8 cellular contexts compared by ENCODE assay signal in genomic region chr6:293185-294174, GRCh38. TPM values are rescaled to one million over a fixed set of nuclear protein-coding genes. Genes with fewer than 3 reads are reported as not detected.
DNase-seq lines count a peak whose midpoint lies in the region; ATAC-seq and TF ChIP-seq lines count a peak whose summit lies in the region.

No MANE protein-coding gene starts in this region.

- H3K27ac Mint-ChIP-seq in T-cell = peak overlapping the region; percentile 94 to 97
- H3K27ac Mint-ChIP-seq in dendritic cell treated with granulocyte-macrophage colony-stimulating factor and Interleukin-4, amounts not matched to agents 40 ng/mL and 50 ng/mL, for 4 days = peak overlapping the region; percentile 95

- DNase-seq in GM06990 (ENCODE audit: extremely low read depth, insufficient read length) (peak; percentile 68), T-cell (peak in 7 of 34 experiments; percentile 8 to 37 (median 14)), substantia nigra (lab: John Stamatoyannopoulos, UW) (no peak), NCI-H524 treated with DMSO at 0.1 percent for 48 hours (lab: John Stamatoyannopoulos, UW) (no peak), HPDE6-E6E7 (ENCODE audit: extremely low spot score) (no peak)

- H3K4me3 Mint-ChIP-seq in T-cell = peak overlapping the region; percentile 78 to 95 (median 86)
- H3K4me3 Mint-ChIP-seq in dendritic cell treated with granulocyte-macrophage colony-stimulating factor and Interleukin-4, amounts not matched to agents 40 ng/mL and 50 ng/mL, for 4 days = peak overlapping the region; percentile 89

- intact Hi-C loops in dendritic cell treated with granulocyte-macrophage colony-stimulating factor and Interleukin-4, amounts not matched to agents 40 ng/mL and 50 ng/mL, for 4 days (cut with micrococcal nuclease) = loop anchor here (1.0 to 5.0 kb wide), 3 partner anchors 20 to 99 kb away; partner anchors contain the start of gene IRF4

- peaks cover 36% of the 10 kb centered on the region for H3K4me1 ChIP-seq in mucosa of stomach (ENCODE audit: control insufficient read depth, insufficient read depth, low read length)

- ATAC-seq in T-cell (replicated peaks in 1 of 4) (no peak), GM21528 (IDR thresholded peaks at IDR 0.05; ENCODE audit: low FRiP score, unreplicated experiment) (no peak)

- CTCF ChIA-PET in T-cell (lab: Charles Lee) = interaction anchor here (0.6 to 0.7 kb wide), 4 partner anchors 19 to 113 kb away, joined by 3 to 13 read pairs (median 3); no protein-coding TSS in a partner anchor

- peak overlapping the region; percentile 94 for H3K27ac ChIP-seq in substantia nigra (ENCODE audit: low read depth, low read length, poor library complexity, severe bottlenecking)

- H3K4me3 ChIP-seq in GM06990 (replicated peaks; ENCODE audit: low read depth, low read length) = peak overlapping the region; percentile 63
- peak overlapping the region; percentile 32 for H3K4me3 ChIP-seq in mucosa of stomach (ENCODE audit: low read length)

- H3K9me3 Mint-ChIP-seq in T-cell = no peaks in the 10 kb centered on the region
- H3K9me3 Mint-ChIP-seq in dendritic cell treated with granulocyte-macrophage colony-stimulating factor and Interleukin-4, amounts not matched to agents 40 ng/mL and 50 ng/mL, for 4 days = no peaks in the 10 kb centered on the region

- POLR2A ChIA-PET in T-cell (lab: Charles Lee) = interaction anchor here in 1 of 2 donors (0.6 kb wide), 1 partner anchor 97 kb away, joined by 3 read pairs; no protein-coding TSS in a partner anchor

- peak overlapping the region; percentile 84 for H3K9ac ChIP-seq in mucosa of stomach (ENCODE audit: low read length)

- no peaks in the 10 kb centered on the region for H3K9me3 ChIP-seq in mucosa of stomach (ENCODE audit: control insufficient read depth, low read length)

- H3K27me3 ChIP-seq in GM06990 (replicated peaks; ENCODE audit: control insufficient read depth, insufficient read depth, low read length) (no peaks in the 10 kb centered on the region), mucosa of stomach (ENCODE audit: control insufficient read depth, insufficient read depth, low read length) (no peaks in the 10 kb centered on the region)

- H3K4me1 Mint-ChIP-seq in T-cell = peaks cover 51 to 68% (median 55%) of the 10 kb centered on the region in 3 donors
- peaks cover 52% of the 10 kb centered on the region for H3K4me1 Mint-ChIP-seq in dendritic cell treated with granulocyte-macrophage colony-stimulating factor and Interleukin-4, amounts not matched to agents 40 ng/mL and 50 ng/mL, for 4 days (ENCODE audit: low read depth)

- H3K36me3 ChIP-seq in GM06990 (ENCODE audit: control insufficient read depth, insufficient read depth, low read length) (no peaks in the 10 kb centered on the region), mucosa of stomach (ENCODE audit: control insufficient read depth, insufficient read depth, low read length) (no peaks in the 10 kb centered on the region)

- no peaks in the 10 kb centered on the region for H3K27me3 Mint-ChIP-seq in T-cell
- no peaks in the 10 kb centered on the region for H3K27me3 Mint-ChIP-seq in dendritic cell treated with granulocyte-macrophage colony-stimulating factor and Interleukin-4, amounts not matched to agents 40 ng/mL and 50 ng/mL, for 4 days

- TF ChIP-seq CTCF in GM06990 (IDR thresholded peaks at IDR 0.05; ENCODE audit: insufficient read depth, low read length, poor library complexity, severe bottlenecking) = no peak

- H3K36me3 Mint-ChIP-seq in T-cell = no peaks in the 10 kb centered on the region
- H3K36me3 Mint-ChIP-seq in dendritic cell treated with granulocyte-macrophage colony-stimulating factor and Interleukin-4, amounts not matched to agents 40 ng/mL and 50 ng/mL, for 4 days (ENCODE audit: low read depth) = peaks cover 16% of the 10 kb centered on the region

RNA-seq across cellular contexts. Expression of gene DUSP22, which starts 1.2 kb away (rescaled TPM):
- 10 to 100 TPM; 32.0 to 52.4 (median 42.1) TPM for total RNA-seq in T-cell
